8 cellular contexts compared by ENCODE assay signal in genomic region chr19:45769821-45770191, GRCh38. TPM values are rescaled to one million over a fixed set of nuclear protein-coding genes. Genes with fewer than 3 reads are reported as not detected.
DNase-seq lines count a peak whose midpoint lies in the region; ATAC-seq, FAIRE-seq and TF ChIP-seq lines count a peak whose summit lies in the region.

No MANE protein-coding gene starts in this region.

- no peaks in the 10 kb centered on the region for H3K27me3 ChIP-seq in NT2/D1 (ENCODE audit: insufficient read depth, insufficient read length)
- no peaks in the 10 kb centered on the region for H3K27me3 ChIP-seq in small intestine (ENCODE audit: control insufficient read depth in 2 of 2, insufficient read depth in 2 of 2, low read length in 2 of 2)

- peaks cover 17% of the 10 kb centered on the region for H3K4me1 ChIP-seq in NT2/D1 (ENCODE audit: insufficient read depth, insufficient read length)
- H3K4me1 ChIP-seq in small intestine (ENCODE audit: control insufficient read depth in 2 of 2, insufficient read depth in 1 of 2, low read depth in 1 of 2, low read length in 1 of 2) = peaks cover 3 to 11% of the 10 kb centered on the region in 2 donors

- no peak for FAIRE-seq in small intestine (lab: Jason Lieb, UNC)

- TF ChIP-seq CTCF in astrocyte of the cerebellum (IDR thresholded peaks at IDR 0.05; ENCODE audit: low read depth, low read length, missing control alignments) = no peak

- DNase-seq in activated CD4-positive, CD25-positive, alpha-beta regulatory T cell treated with anti-CD3 and anti-CD28 coated beads, Interleukin-2, amount 50 U/mL, for 72 hours = no peak
- DNase-seq in NT2/D1 (ENCODE audit: low read depth, low spot score) = no peak
- DNase-seq in astrocyte of the cerebellum (ENCODE audit: low read depth) = no peak
- peak; percentile 51 for DNase-seq in small intestine
- DNase-seq in NCI-H128 (lab: John Stamatoyannopoulos, UW; ENCODE audit: unreplicated experiment) = no peak
- no peak for DNase-seq in ecto neural progenitor cell (ENCODE audit: low spot score)

- 0% methylated on average over 27 to 28 of the region's 28 CpGs for WGBS in small intestine, 3 donors

- peak overlapping the region; percentile 89 for H3K9ac ChIP-seq in NT2/D1 (ENCODE audit: insufficient read length, low read depth)

- in situ Hi-C loops in astrocyte of the cerebellum (cut with HindIII; ENCODE audit: low sequenced_read_pairs) = no loop called here

- peak; percentile 18 to 23 for ATAC-seq in activated CD4-positive, CD25-positive, alpha-beta regulatory T cell treated with anti-CD3 and anti-CD28 coated beads, Interleukin-2, amount 50 U/mL, for 24 hours

- peak overlapping the region; percentile 64 to 95 for H3K27ac ChIP-seq in small intestine (ENCODE audit: low read depth in 1 of 2, low read length in 1 of 2)

- H3K36me3 ChIP-seq in NT2/D1 (ENCODE audit: insufficient read depth, insufficient read length, low read length) (peaks cover 35% of the 10 kb centered on the region), small intestine (ENCODE audit: control insufficient read depth in 2 of 2, insufficient read depth in 2 of 2, low read length in 2 of 2) (no peaks in the 10 kb centered on the region)

- H3K9me3 ChIP-seq in NT2/D1 (ENCODE audit: insufficient read depth, low read length) (no peaks in the 10 kb centered on the region), iPS-18c (ENCODE audit: control insufficient read depth, insufficient read depth, low read length) (peaks cover 2% of the 10 kb centered on the region), small intestine (ENCODE audit: control insufficient read depth, low read depth) (no peaks in the 10 kb centered on the region)

- H3K4me3 ChIP-seq in NT2/D1 (ENCODE audit: insufficient read length, low read depth) = peak overlapping the region; percentile 66
- H3K4me3 ChIP-seq in astrocyte of the cerebellum (ENCODE audit: low read depth, low read length) = peak overlapping the region; percentile 77
- H3K4me3 ChIP-seq in iPS-18c (ENCODE audit: insufficient read depth, low read depth, low read length) = peak overlapping the region; percentile 75
- H3K4me3 ChIP-seq in small intestine (ENCODE audit: low read depth in 1 of 2, low read length in 2 of 2) = peak overlapping the region; percentile 26 to 37

RNA-seq across cellular contexts. Expression of gene SIX5, which starts 0.8 kb away (rescaled TPM):
- 10 to 100 TPM in 1 of 3 donors, 1 to 10 TPM in 2; 1.6 to 12.4 (median 3.5) TPM for polyA plus RNA-seq in small intestine

RNA-seq across cellular contexts. Expression of gene DMPK, which starts 12.5 kb away (rescaled TPM):
- polyA plus RNA-seq in small intestine = 10 to 100 TPM; 12.7 to 42.2 (median 17.0) TPM

RNA-seq across cellular contexts. Expression of gene DMWD, which starts 22.8 kb away (rescaled TPM):
- polyA plus RNA-seq in small intestine = 10 to 100 TPM in 1 of 3 donors, 1 to 10 TPM in 2; 4.6 to 20.9 (median 4.9) TPM

RNA-seq across cellular contexts. Expression of gene MEIOSIN, which starts 36.6 kb away (rescaled TPM):
- not detected for polyA plus RNA-seq in small intestine

RNA-seq across cellular contexts. Expression of gene FBXO46, which starts 39.1 kb away (rescaled TPM):
- 1 to 10 TPM; 5.4 to 9.6 (median 9.0) TPM for polyA plus RNA-seq in small intestine
